In genomic region chr3:71050521-71051258, GRCh38 we compare ENCODE assay signal across 8 cellular contexts.
A peak's percentile ranks its signal among the peaks of the same experiment; 100 is the strongest.
DNase-seq lines count a peak whose midpoint lies in the region; ATAC-seq and TF ChIP-seq lines count a peak whose summit lies in the region.

No MANE protein-coding gene starts in this region.

- no peaks in the 10 kb centered on the region for H3K9me3 Mint-ChIP-seq in activated CD8-positive, alpha-beta memory T cell treated with anti-CD3 and anti-CD28 coated beads, Interleukin-2, amount 10 ng/mL, durations not matched to agents 7 days and 5 days (ENCODE audit: low read depth)
- H3K9me3 Mint-ChIP-seq in activated naive CD4-positive, alpha-beta T cell treated with anti-CD3 and anti-CD28 coated beads, Interleukin-2, amount 10 ng/mL, durations not matched to agents 7 days and 5 days = no peaks in the 10 kb centered on the region
- H3K9me3 Mint-ChIP-seq in immature natural killer cell = no peaks in the 10 kb centered on the region

- no peak overlapping the region for H3K4me3 ChIP-seq in thoracic aorta

- peak overlapping the region; percentile 10 for H3K4me3 Mint-ChIP-seq in activated CD8-positive, alpha-beta memory T cell treated with anti-CD3 and anti-CD28 coated beads, Interleukin-2, amount 10 ng/mL, durations not matched to agents 7 days and 5 days
- H3K4me3 Mint-ChIP-seq in activated naive CD4-positive, alpha-beta T cell treated with anti-CD3 and anti-CD28 coated beads, Interleukin-2, amount 10 ng/mL, durations not matched to agents 7 days and 5 days = no peak overlapping the region
- H3K4me3 Mint-ChIP-seq in immature natural killer cell = peak overlapping the region; percentile 5 to 44 (median 35)

- peaks cover 64 to 100% of the 10 kb centered on the region in 2 donors for H3K4me1 ChIP-seq in thoracic aorta (ENCODE audit: control insufficient read depth in 1 of 2, low read depth in 2 of 2)

- no peaks in the 10 kb centered on the region for H3K27me3 ChIP-seq in thoracic aorta (replicated peaks; ENCODE audit: insufficient read depth)

- peaks cover 47% of the 10 kb centered on the region for H3K36me3 Mint-ChIP-seq in activated CD8-positive, alpha-beta memory T cell treated with anti-CD3 and anti-CD28 coated beads, Interleukin-2, amount 10 ng/mL, durations not matched to agents 7 days and 5 days
- H3K36me3 Mint-ChIP-seq in activated naive CD4-positive, alpha-beta T cell treated with anti-CD3 and anti-CD28 coated beads, Interleukin-2, amount 10 ng/mL, durations not matched to agents 7 days and 5 days = peaks cover 89% of the 10 kb centered on the region
- peaks cover 3 to 39% (median 8%) of the 10 kb centered on the region in 3 donors for H3K36me3 Mint-ChIP-seq in immature natural killer cell

- peak overlapping the region; percentile 31 to 45 for H3K27ac ChIP-seq in thoracic aorta

- H3K27me3 Mint-ChIP-seq in activated CD8-positive, alpha-beta memory T cell treated with anti-CD3 and anti-CD28 coated beads, Interleukin-2, amount 10 ng/mL, durations not matched to agents 7 days and 5 days = no peaks in the 10 kb centered on the region
- H3K27me3 Mint-ChIP-seq in activated naive CD4-positive, alpha-beta T cell treated with anti-CD3 and anti-CD28 coated beads, Interleukin-2, amount 10 ng/mL, durations not matched to agents 7 days and 5 days = no peaks in the 10 kb centered on the region
- peaks cover 0 to 3% (median 0%) of the 10 kb centered on the region in 3 donors for H3K27me3 Mint-ChIP-seq in immature natural killer cell (ENCODE audit: low read depth in 3 of 3)

- H3K9me3 ChIP-seq in thoracic aorta = no peaks in the 10 kb centered on the region

- peak; percentile 92 for ATAC-seq in activated CD8-positive, alpha-beta memory T cell treated with anti-CD3 and anti-CD28 coated beads, Interleukin-2, amount 10 ng/mL, durations not matched to agents 7 days and 5 days
- no peak for ATAC-seq in thoracic aorta (ENCODE audit: insufficient number of reproducible peaks, low FRiP score, low read depth)
- ATAC-seq in HG03039 (IDR thresholded peaks at IDR 0.05; ENCODE audit: unreplicated experiment) = no peak
- ATAC-seq in HG03045 (IDR thresholded peaks at IDR 0.05; ENCODE audit: unreplicated experiment) = no peak

- CTCF ChIA-PET in activated CD8-positive, alpha-beta memory T cell treated with anti-CD3 and anti-CD28 coated beads, Interleukin-2, amount 10 ng/mL, durations not matched to agents 7 days and 5 days (lab: Charles Lee) = interaction anchor here (1.2 to 1.6 kb wide), 2 partner anchors 10 to 13 kb away, joined by 3 to 6 read pairs; no protein-coding TSS in a partner anchor
- CTCF ChIA-PET in activated naive CD4-positive, alpha-beta T cell treated with anti-CD3 and anti-CD28 coated beads, Interleukin-2, amount 10 ng/mL, durations not matched to agents 7 days and 5 days (lab: Charles Lee) = interaction anchor here (1.1 to 1.3 kb wide), 2 partner anchors 11 to 179 kb away, joined by 3 to 4 read pairs; no protein-coding TSS in a partner anchor

- H3K36me3 ChIP-seq in thoracic aorta = peaks cover 3% of the 10 kb centered on the region

- DNase-seq in activated CD8-positive, alpha-beta memory T cell treated with anti-CD3 and anti-CD28 coated beads, Interleukin-2, amount 10 ng/mL, durations not matched to agents 7 days and 5 days = peak; percentile 69
- no peak for DNase-seq in activated CD8-positive, alpha-beta memory T cell treated with anti-CD3 and anti-CD28 coated beads for 24 hours
- peak; percentile 54 for DNase-seq in activated naive CD4-positive, alpha-beta T cell treated with anti-CD3 and anti-CD28 coated beads, Interleukin-2, amount 10 ng/mL, durations not matched to agents 7 days and 5 days
- DNase-seq in immature natural killer cell = peak; percentile 28 to 57 (median 54)
- no peak for DNase-seq in thoracic aorta (ENCODE audit: low spot score)
- no peak for DNase-seq in germinal center (ENCODE audit: low spot score)

- H3K27ac Mint-ChIP-seq in activated CD8-positive, alpha-beta memory T cell treated with anti-CD3 and anti-CD28 coated beads, Interleukin-2, amount 10 ng/mL, durations not matched to agents 7 days and 5 days = peak overlapping the region; percentile 77
- H3K27ac Mint-ChIP-seq in activated naive CD4-positive, alpha-beta T cell treated with anti-CD3 and anti-CD28 coated beads, Interleukin-2, amount 10 ng/mL, durations not matched to agents 7 days and 5 days = peak overlapping the region; percentile 97
- peak overlapping the region; percentile 70 to 93 (median 80) for H3K27ac Mint-ChIP-seq in immature natural killer cell

- peaks cover 63% of the 10 kb centered on the region for H3K4me1 Mint-ChIP-seq in activated CD8-positive, alpha-beta memory T cell treated with anti-CD3 and anti-CD28 coated beads, Interleukin-2, amount 10 ng/mL, durations not matched to agents 7 days and 5 days
- peaks cover 100% of the 10 kb centered on the region for H3K4me1 Mint-ChIP-seq in activated naive CD4-positive, alpha-beta T cell treated with anti-CD3 and anti-CD28 coated beads, Interleukin-2, amount 10 ng/mL, durations not matched to agents 7 days and 5 days
- H3K4me1 Mint-ChIP-seq in immature natural killer cell = peaks cover 61 to 100% of the 10 kb centered on the region in 2 donors

- TF ChIP-seq CTCF in thoracic aorta (IDR thresholded peaks at IDR 0.05) = no peak

Comparison
In these comparisons a context has a peak if more than half of its experiments do, and no peak if none do; other contexts are left out.
1. DNase-seq: peak in activated CD8-positive, alpha-beta memory T cell treated with anti-CD3 and anti-CD28 coated beads, Interleukin-2, amount 10 ng/mL, durations not matched to agents 7 days and 5 days (single experiment), activated naive CD4-positive, alpha-beta T cell treated with anti-CD3 and anti-CD28 coated beads, Interleukin-2, amount 10 ng/mL, durations not matched to agents 7 days and 5 days (single experiment) and immature natural killer cell (3 of 3); none in activated CD8-positive, alpha-beta memory T cell treated with anti-CD3 and anti-CD28 coated beads for 24 hours (single experiment), thoracic aorta (single experiment) and germinal center (single experiment).
2. Peak in every context shown above with its lines, with median percentiles within 50 percentile points of each other: H3K27ac Mint-ChIP-seq.